ENCODE assay signal across 1 cellular context in genomic region chr5:151076616-151077015, GRCh38.
TF ChIP-seq lines count a peak whose summit lies in the region.

No MANE protein-coding gene starts in this region.

TF ChIP-seq in HepG2, 621 proteins besides CTCF, POLR2A, EP300 and RAD21:
- TF ChIP-seq POGK (CRISPR knock-in tag; conservative IDR thresholded peaks at IDR 0.05) (no peak), ZNF335 (CRISPR knock-in tag; IDR thresholded peaks at IDR 0.05) (no peak), ZNF674 (CRISPR knock-in tag; IDR thresholded peaks at IDR 0.05; ENCODE audit: low read depth) (no peak), SALL1 (CRISPR knock-in tag; IDR thresholded peaks at IDR 0.05) (no peak), HMG20A (CRISPR knock-in tag; IDR thresholded peaks at IDR 0.05; ENCODE audit: borderline replicate concordance) (no peak), MTF1 (CRISPR knock-in tag; IDR thresholded peaks at IDR 0.05) (no peak), ZFP37 (CRISPR knock-in tag; IDR thresholded peaks at IDR 0.05; ENCODE audit: borderline replicate concordance) (no peak), PCBP1 (IDR thresholded peaks at IDR 0.05; ENCODE audit: borderline replicate concordance, low read depth, low read length) (no peak), FOXO4 (CRISPR knock-in tag; conservative IDR thresholded peaks at IDR 0.05) (no peak), ETV5 (CRISPR knock-in tag; IDR thresholded peaks at IDR 0.05; ENCODE audit: borderline replicate concordance) (no peak), DMAP1 (CRISPR knock-in tag; IDR thresholded peaks at IDR 0.05) (no peak)
- TF ChIP-seq, protein P1, sequence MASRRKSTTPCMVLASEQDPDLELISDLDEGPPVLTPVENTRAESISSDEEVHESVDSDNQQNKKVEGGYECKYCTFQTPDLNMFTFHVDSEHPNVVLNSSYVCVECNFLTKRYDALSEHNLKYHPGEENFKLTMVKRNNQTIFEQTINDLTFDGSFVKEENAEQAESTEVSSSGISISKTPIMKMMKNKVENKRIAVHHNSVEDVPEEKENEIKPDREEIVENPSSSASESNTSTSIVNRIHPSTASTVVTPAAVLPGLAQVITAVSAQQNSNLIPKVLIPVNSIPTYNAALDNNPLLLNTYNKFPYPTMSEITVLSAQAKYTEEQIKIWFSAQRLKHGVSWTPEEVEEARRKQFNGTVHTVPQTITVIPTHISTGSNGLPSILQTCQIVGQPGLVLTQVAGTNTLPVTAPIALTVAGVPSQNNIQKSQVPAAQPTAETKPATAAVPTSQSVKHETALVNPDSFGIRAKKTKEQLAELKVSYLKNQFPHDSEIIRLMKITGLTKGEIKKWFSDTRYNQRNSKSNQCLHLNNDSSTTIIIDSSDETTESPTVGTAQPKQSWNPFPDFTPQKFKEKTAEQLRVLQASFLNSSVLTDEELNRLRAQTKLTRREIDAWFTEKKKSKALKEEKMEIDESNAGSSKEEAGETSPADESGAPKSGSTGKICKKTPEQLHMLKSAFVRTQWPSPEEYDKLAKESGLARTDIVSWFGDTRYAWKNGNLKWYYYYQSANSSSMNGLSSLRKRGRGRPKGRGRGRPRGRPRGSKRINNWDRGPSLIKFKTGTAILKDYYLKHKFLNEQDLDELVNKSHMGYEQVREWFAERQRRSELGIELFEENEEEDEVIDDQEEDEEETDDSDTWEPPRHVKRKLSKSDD (CRISPR knock-in tag; IDR thresholded peaks at IDR 0.05; ENCODE audit: low read depth) = no peak
- TF ChIP-seq, protein P2, sequence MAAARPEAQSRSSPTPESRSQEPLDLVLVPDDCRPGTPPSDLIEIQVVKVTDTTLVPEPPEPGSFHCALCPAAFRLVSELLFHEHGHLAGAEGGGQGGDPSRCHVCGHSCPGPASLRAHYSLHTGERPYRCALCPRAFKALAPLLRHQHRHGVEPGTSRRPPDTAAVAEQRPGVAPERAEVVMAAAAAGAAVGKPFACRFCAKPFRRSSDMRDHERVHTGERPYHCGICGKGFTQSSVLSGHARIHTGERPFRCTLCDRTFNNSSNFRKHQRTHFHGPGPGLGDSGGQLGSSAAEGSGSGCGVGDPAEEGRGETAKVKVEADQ (CRISPR knock-in tag; IDR thresholded peaks at IDR 0.05; ENCODE audit: borderline replicate concordance) = no peak
